Comparison of ENCODE assay signal across 12 cellular contexts in genomic region chr1:200588698-200589097, GRCh38. TPM values are rescaled to one million over a fixed set of nuclear protein-coding genes. Genes with fewer than 3 reads are reported as not detected.
DNase-seq lines count a peak whose midpoint lies in the region; ATAC-seq and TF ChIP-seq lines count a peak whose summit lies in the region.
"Had no signal": no experiment of that assay in that cellular context is flagged by ENCODE, and none has a peak within 500 bp of the region (broad histone marks: within the 10 kb centered on the region; RNA-seq: fewer than 3 reads in every experiment).

No MANE protein-coding gene starts in this region.

- ATAC-seq in GM21360 (IDR thresholded peaks at IDR 0.05; ENCODE audit: unreplicated experiment) (peak; percentile 55), HG03469 (IDR thresholded peaks at IDR 0.05; ENCODE audit: unreplicated experiment) (peak; percentile 53), right cardiac atrium (peak; percentile 54)
- ATAC-seq in activated naive CD4-positive, alpha-beta T cell treated with anti-CD3 and anti-CD28 coated beads, Interleukin-2, amount 50 U/mL, for 72 hours, result no peak
- ATAC-seq: WTC11 had no signal

- DNase-seq in GM06990 (ENCODE audit: extremely low read depth, insufficient read length), result peak; percentile 25
- DNase-seq in right cardiac atrium, result no peak
- no peak for DNase-seq in activated naive CD4-positive, alpha-beta T cell treated with anti-CD3 and anti-CD28 coated beads, Interleukin-2, amount 50 U/mL, for 72 hours (ENCODE audit: low spot score in 2 of 2)
- DNase-seq in Ammon's horn (ENCODE audit: low spot score), result no peak
- DNase-seq in NCI-H1436 treated with DMSO at 0.1 percent for 48 hours (lab: John Stamatoyannopoulos, UW), result no peak
- no peak for DNase-seq in activated naive CD4-positive, alpha-beta T cell treated with anti-CD3 and anti-CD28 coated beads, Interleukin-2, amount 10 ng/mL, durations not matched to agents 7 days and 5 days
- DNase-seq: activated T-cell treated with anti-CD3 and anti-CD28 coated beads, Interleukin-2, amount 50 U/mL, for 48 hours; NCI-H524 treated with DMSO at 0.1 percent for 48 hours had no signal

- CTCF ChIA-PET in activated naive CD4-positive, alpha-beta T cell treated with anti-CD3 and anti-CD28 coated beads, Interleukin-2, amount 10 ng/mL, durations not matched to agents 7 days and 5 days (lab: Charles Lee), result no interaction called here

- H3K36me3 Mint-ChIP-seq in activated naive CD4-positive, alpha-beta T cell treated with anti-CD3 and anti-CD28 coated beads, Interleukin-2, amount 50 U/mL, for 72 hours, result peaks cover 0 to 31% of the 10 kb centered on the region in 2 donors
- peaks cover 60% of the 10 kb centered on the region for H3K36me3 Mint-ChIP-seq in activated naive CD4-positive, alpha-beta T cell treated with anti-CD3 and anti-CD28 coated beads, Interleukin-2, amount 10 ng/mL, durations not matched to agents 7 days and 5 days

- TF ChIP-seq CTCF in GM06990 (IDR thresholded peaks at IDR 0.05; ENCODE audit: insufficient read depth, low read length, poor library complexity, severe bottlenecking), result no peak

- H3K9me3 Mint-ChIP-seq in activated naive CD4-positive, alpha-beta T cell treated with anti-CD3 and anti-CD28 coated beads, Interleukin-2, amount 50 U/mL, for 72 hours, result no peaks in the 10 kb centered on the region
- no peaks in the 10 kb centered on the region for H3K9me3 Mint-ChIP-seq in activated naive CD4-positive, alpha-beta T cell treated with anti-CD3 and anti-CD28 coated beads, Interleukin-2, amount 10 ng/mL, durations not matched to agents 7 days and 5 days
- H3K9me3 Mint-ChIP-seq: WTC11 had no signal

- no peaks in the 10 kb centered on the region; the same call in none of the 2 replicates for H3K36me3 ChIP-seq in GM06990 (ENCODE audit: control insufficient read depth, insufficient read depth, low read length)

- no peaks in the 10 kb centered on the region for H3K4me1 Mint-ChIP-seq in activated naive CD4-positive, alpha-beta T cell treated with anti-CD3 and anti-CD28 coated beads, Interleukin-2, amount 10 ng/mL, durations not matched to agents 7 days and 5 days
- H3K4me1 Mint-ChIP-seq: WTC11 had no signal

- H3K9me3 ChIP-seq in right cardiac atrium (ENCODE audit: control insufficient read depth, low read length), result no peaks in the 10 kb centered on the region

- H3K27me3 Mint-ChIP-seq in activated naive CD4-positive, alpha-beta T cell treated with anti-CD3 and anti-CD28 coated beads, Interleukin-2, amount 10 ng/mL, durations not matched to agents 7 days and 5 days, result no peaks in the 10 kb centered on the region

- H3K27ac Mint-ChIP-seq in activated naive CD4-positive, alpha-beta T cell treated with anti-CD3 and anti-CD28 coated beads, Interleukin-2, amount 50 U/mL, for 72 hours, result no peak overlapping the region
- no peak overlapping the region for H3K27ac Mint-ChIP-seq in activated naive CD4-positive, alpha-beta T cell treated with anti-CD3 and anti-CD28 coated beads, Interleukin-2, amount 10 ng/mL, durations not matched to agents 7 days and 5 days
- H3K27ac Mint-ChIP-seq: WTC11 had no signal

- intact Hi-C loops in right cardiac atrium (cut with DNase I), result no loop called here

- H3K4me1 ChIP-seq in right cardiac atrium (ENCODE audit: control insufficient read depth, insufficient read depth, low read length), result no peaks in the 10 kb centered on the region

- no peaks in the 10 kb centered on the region for H3K27me3 ChIP-seq in GM06990 (replicated peaks; ENCODE audit: control insufficient read depth, insufficient read depth, low read length)
- H3K27me3 ChIP-seq in right cardiac atrium (ENCODE audit: control insufficient read depth, insufficient read depth), result no peaks in the 10 kb centered on the region

- H3K4me3 ChIP-seq in GM06990 (replicated peaks; ENCODE audit: low read depth, low read length) (no peak overlapping the region), right cardiac atrium (ENCODE audit: low read length) (no peak overlapping the region)

- no peak overlapping the region for H3K4me3 Mint-ChIP-seq in activated naive CD4-positive, alpha-beta T cell treated with anti-CD3 and anti-CD28 coated beads, Interleukin-2, amount 10 ng/mL, durations not matched to agents 7 days and 5 days
- H3K4me3 Mint-ChIP-seq: WTC11 had no signal

- H3K27ac ChIP-seq in right cardiac atrium (ENCODE audit: low read length), result no peak overlapping the region
- H3K27ac ChIP-seq: C4-2B had no signal

RNA-seq across cellular contexts. Expression of gene KIF14, which starts 31.9 kb away (rescaled TPM):
- under 1 TPM; 0.08 to 0.37 (median 0.19) TPM for total RNA-seq in right cardiac atrium
- polyA plus RNA-seq in right cardiac atrium, result 0.02 TPM
- 10 to 100 TPM; 17.8 to 18.7 TPM for total RNA-seq in activated naive CD4-positive, alpha-beta T cell treated with anti-CD3 and anti-CD28 coated beads, Interleukin-2, amount 50 U/mL, for 72 hours

Comparison
In these comparisons a context has a peak if more than half of its experiments do, and no peak if none do; other contexts are left out.
1. ATAC-seq: peak in GM21360 (single experiment), HG03469 (single experiment) and right cardiac atrium (2 of 2); none in activated naive CD4-positive, alpha-beta T cell treated with anti-CD3 and anti-CD28 coated beads, Interleukin-2, amount 50 U/mL, for 72 hours (0 of 2).
2. RNA of gene KIF14, which starts 31.9 kb away (total RNA-seq): 17.8 to 18.7 TPM in activated naive CD4-positive, alpha-beta T cell treated with anti-CD3 and anti-CD28 coated beads, Interleukin-2, amount 50 U/mL, for 72 hours; 0.08 to 0.37 TPM in right cardiac atrium; every median in the first group is over 10 times any median in the second.